ENCODE assay signal across 12 cellular contexts in genomic region chr9:96858018-96858573, GRCh38. TPM values are rescaled to one million over a fixed set of nuclear protein-coding genes. Genes with fewer than 3 reads are reported as not detected.
DNase-seq lines count a peak whose midpoint lies in the region; ATAC-seq, FAIRE-seq and TF ChIP-seq lines count a peak whose summit lies in the region.
"Had no signal": no experiment of that assay in that cellular context is flagged by ENCODE, and none has a peak within 500 bp of the region (broad histone marks: within the 10 kb centered on the region; RNA-seq: fewer than 3 reads in every experiment).

No MANE protein-coding gene starts in this region.

- TF ChIP-seq POLR2A in thyroid gland (IDR thresholded peaks at IDR 0.05): no peak
- TF ChIP-seq POLR2A in GM12892 (IDR thresholded peaks at IDR 0.05; ENCODE audit: low read depth, low read length): no peak

- no peak for TF ChIP-seq CTCF in activated CD8-positive, alpha-beta T cell treated with anti-CD3 and anti-CD28 coated beads for 36 hours (IDR thresholded peaks at IDR 0.05)
- TF ChIP-seq CTCF in endodermal cell (conservative IDR thresholded peaks at IDR 0.05): no peak
- no peak for TF ChIP-seq CTCF in thyroid gland (IDR thresholded peaks at IDR 0.05)

- H3K27me3 Mint-ChIP-seq in activated CD8-positive, alpha-beta T cell treated with anti-CD3 and anti-CD28 coated beads for 36 hours: peaks cover 15% of the 10 kb centered on the region
- peaks cover 16% of the 10 kb centered on the region for H3K27me3 Mint-ChIP-seq in activated CD8-positive, alpha-beta T cell treated with anti-CD3 and anti-CD28 coated beads, Interleukin-2, amount 10 ng/mL, durations not matched to agents 7 days and 5 days (ENCODE audit: low read depth)
- H3K27me3 Mint-ChIP-seq in endodermal cell (ENCODE audit: insufficient read depth): no peaks in the 10 kb centered on the region

- H3K36me3 Mint-ChIP-seq in activated CD8-positive, alpha-beta T cell treated with anti-CD3 and anti-CD28 coated beads for 36 hours (ENCODE audit: low read depth): peaks cover 3% of the 10 kb centered on the region
- H3K36me3 Mint-ChIP-seq in activated CD8-positive, alpha-beta T cell treated with anti-CD3 and anti-CD28 coated beads, Interleukin-2, amount 10 ng/mL, durations not matched to agents 7 days and 5 days (ENCODE audit: low read depth): peaks cover 2% of the 10 kb centered on the region
- H3K36me3 Mint-ChIP-seq in endodermal cell (ENCODE audit: low read depth): no peaks in the 10 kb centered on the region

- ATAC-seq in activated CD8-positive, alpha-beta T cell treated with anti-CD3 and anti-CD28 coated beads for 36 hours: no peak
- ATAC-seq in activated CD8-positive, alpha-beta T cell treated with anti-CD3 and anti-CD28 coated beads, Interleukin-2, amount 10 ng/mL, durations not matched to agents 7 days and 5 days: no peak

- H3K4me3 ChIP-seq in endodermal cell (ENCODE audit: low read length) (no peak overlapping the region), thyroid gland (replicated peaks in 1 of 3) (no peak overlapping the region)
- H3K4me3 ChIP-seq: esophagus muscularis mucosa had no signal

- WGBS in endodermal cell (ENCODE audit: insufficient coverage in 1 of 2, insufficient read length in 1 of 2), 2 experiments: 89 to 100% methylated on average over 2 of the region's 2 CpGs
- WGBS in thyroid gland, 2 donors: 62 to 71% methylated on average over 2 of the region's 2 CpGs

- H3K4me1 Mint-ChIP-seq in activated CD8-positive, alpha-beta T cell treated with anti-CD3 and anti-CD28 coated beads for 36 hours (ENCODE audit: low read depth): peaks cover 31% of the 10 kb centered on the region
- peaks cover 15% of the 10 kb centered on the region for H3K4me1 Mint-ChIP-seq in activated CD8-positive, alpha-beta T cell treated with anti-CD3 and anti-CD28 coated beads, Interleukin-2, amount 10 ng/mL, durations not matched to agents 7 days and 5 days (ENCODE audit: low read depth)
- H3K4me1 Mint-ChIP-seq in endodermal cell: peaks cover 62% of the 10 kb centered on the region

- intact Hi-C loops in activated CD8-positive, alpha-beta T cell treated with anti-CD3 and anti-CD28 coated beads for 36 hours (cut with micrococcal nuclease): loop anchor here (10.0 kb wide), 1 partner anchor 257 kb away; no protein-coding TSS in a partner anchor
- intact Hi-C loops in thyroid gland (cut with DNase I) (loop anchor here (5.0 kb wide), 1 partner anchor 539 kb away; no protein-coding TSS in a partner anchor), posterior vena cava (cut with DNase I) (loop anchor here in 1 of 2 donors (10.0 kb wide), 1 partner anchor 537 kb away; no protein-coding TSS in a partner anchor)

- H3K9ac ChIP-seq in endodermal cell (ENCODE audit: extremely low read depth, low read length, poor library complexity, severe bottlenecking): no peak overlapping the region

- peaks cover 30% of the 10 kb centered on the region for H3K4me1 ChIP-seq in endodermal cell (ENCODE audit: control insufficient read depth, insufficient read depth, low read length)
- H3K4me1 ChIP-seq in thyroid gland: peaks cover 14 to 29% of the 10 kb centered on the region in 2 donors

- H3K9me3 Mint-ChIP-seq in activated CD8-positive, alpha-beta T cell treated with anti-CD3 and anti-CD28 coated beads for 36 hours: no peaks in the 10 kb centered on the region
- no peaks in the 10 kb centered on the region for H3K9me3 Mint-ChIP-seq in activated CD8-positive, alpha-beta T cell treated with anti-CD3 and anti-CD28 coated beads, Interleukin-2, amount 10 ng/mL, durations not matched to agents 7 days and 5 days (ENCODE audit: insufficient read depth)
- H3K9me3 Mint-ChIP-seq in endodermal cell: no peaks in the 10 kb centered on the region

- H3K27ac Mint-ChIP-seq in activated CD8-positive, alpha-beta T cell treated with anti-CD3 and anti-CD28 coated beads for 36 hours: no peak overlapping the region
- no peak overlapping the region for H3K27ac Mint-ChIP-seq in activated CD8-positive, alpha-beta T cell treated with anti-CD3 and anti-CD28 coated beads, Interleukin-2, amount 10 ng/mL, durations not matched to agents 7 days and 5 days
- peak overlapping the region; percentile 26 for H3K27ac Mint-ChIP-seq in endodermal cell

- H3K9me3 ChIP-seq in endodermal cell (ENCODE audit: control insufficient read depth, low read length) (no peaks in the 10 kb centered on the region), thyroid gland (no peaks in the 10 kb centered on the region)
- H3K9me3 ChIP-seq: esophagus muscularis mucosa had no signal

- CTCF ChIA-PET in activated CD8-positive, alpha-beta T cell treated with anti-CD3 and anti-CD28 coated beads for 36 hours (lab: Charles Lee): interaction anchor here (1.2 to 3.8 kb wide), 4 partner anchors 9 to 740 kb away, joined by 3 to 43 read pairs (median 18); no protein-coding TSS in a partner anchor
- CTCF ChIA-PET in activated CD8-positive, alpha-beta T cell treated with anti-CD3 and anti-CD28 coated beads, Interleukin-2, amount 10 ng/mL, durations not matched to agents 7 days and 5 days (lab: Charles Lee): interaction anchor here (1.2 to 3.2 kb wide), 4 partner anchors 16 to 757 kb away, joined by 3 to 30 read pairs (median 10); no protein-coding TSS in a partner anchor

- H3K36me3 ChIP-seq in endodermal cell (ENCODE audit: control insufficient read depth, insufficient read depth, low read length) (no peaks in the 10 kb centered on the region), thyroid gland (no peaks in the 10 kb centered on the region)

- DNase-seq in activated CD8-positive, alpha-beta T cell treated with anti-CD3 and anti-CD28 coated beads for 36 hours: peak; percentile 14
- no peak for DNase-seq in activated CD8-positive, alpha-beta T cell treated with anti-CD3 and anti-CD28 coated beads, Interleukin-2, amount 10 ng/mL, durations not matched to agents 7 days and 5 days
- DNase-seq in RPMI7951 (ENCODE audit: low read depth) (peak; percentile 78), endodermal cell (no peak), thyroid gland (peak; percentile 67 to 79), posterior vena cava (ENCODE audit: low spot score) (no peak), NCI-H187 (lab: John Stamatoyannopoulos, UW) (no peak), GM12892 (ENCODE audit: insufficient read length) (no peak)
- DNase-seq: aorta; stimulated activated naive CD4-positive, alpha-beta T cell treated with Interleukin-2 at 50 U/mL for 16 hours had no signal

- POLR2A ChIA-PET in activated CD8-positive, alpha-beta T cell treated with anti-CD3 and anti-CD28 coated beads for 36 hours (lab: Charles Lee): no interaction called here
- POLR2A ChIA-PET in activated CD8-positive, alpha-beta T cell treated with anti-CD3 and anti-CD28 coated beads, Interleukin-2, amount 10 ng/mL, durations not matched to agents 7 days and 5 days (lab: Charles Lee): no interaction called here

- H3K27me3 ChIP-seq in endodermal cell (ENCODE audit: control insufficient read depth, insufficient read depth, low read length, poor library complexity, severe bottlenecking) (no peaks in the 10 kb centered on the region), thyroid gland (no peaks in the 10 kb centered on the region)
- H3K27me3 ChIP-seq: esophagus muscularis mucosa had no signal

- no peak for FAIRE-seq in GM12892 (lab: Jason Lieb, UNC)
- FAIRE-seq: G401.6 had no signal

- no peak overlapping the region for H3K4me3 Mint-ChIP-seq in activated CD8-positive, alpha-beta T cell treated with anti-CD3 and anti-CD28 coated beads for 36 hours
- no peak overlapping the region for H3K4me3 Mint-ChIP-seq in activated CD8-positive, alpha-beta T cell treated with anti-CD3 and anti-CD28 coated beads, Interleukin-2, amount 10 ng/mL, durations not matched to agents 7 days and 5 days
- no peak overlapping the region for H3K4me3 Mint-ChIP-seq in endodermal cell

- H3K27ac ChIP-seq in endodermal cell (ENCODE audit: low read depth, low read length): no peak overlapping the region
- H3K27ac ChIP-seq in thyroid gland: no peak overlapping the region
- H3K27ac ChIP-seq: esophagus muscularis mucosa had no signal

RNA-seq across cellular contexts. Expression of gene ZNF782, which starts 3.8 kb away (rescaled TPM):
- 1 to 10 TPM; 4.7 to 5.0 TPM for total RNA-seq in activated CD8-positive, alpha-beta T cell treated with anti-CD3 and anti-CD28 coated beads for 36 hours
- total RNA-seq in activated CD8-positive, alpha-beta T cell treated with anti-CD3 and anti-CD28 coated beads, Interleukin-2, amount 10 ng/mL, durations not matched to agents 7 days and 5 days: 1 to 10 TPM; 3.9 to 4.3 TPM
- 2.1 and 4.4 TPM in 2 replicates for total RNA-seq in RPMI7951 (2014; rRNA removed; shearing (Covaris generic))
- total RNA-seq in endodermal cell: 1 to 10 TPM; 7.3 to 9.1 TPM
- 3.7 TPM for polyA plus RNA-seq in endodermal cell (2013, experiment 1 of 2)
- polyA plus RNA-seq in endodermal cell (2013, experiment 2 of 2): 4.8 TPM
- total RNA-seq in thyroid gland: 10 to 100 TPM; 14.3 to 32.1 (median 19.6) TPM
- 1 to 10 TPM; 5.8 to 6.4 TPM for total RNA-seq in posterior vena cava
- polyA plus RNA-seq in GM12892 (2012; ENCODE audit: missing spikeins): 3.7 TPM

Comparison
In these comparisons a context has a peak if more than half of its experiments do, and no peak if none do; other contexts are left out.
1. DNase-seq: peak in activated CD8-positive, alpha-beta T cell treated with anti-CD3 and anti-CD28 coated beads for 36 hours (single experiment), RPMI7951 (single experiment) and thyroid gland (2 of 2); none in activated CD8-positive, alpha-beta T cell treated with anti-CD3 and anti-CD28 coated beads, Interleukin-2, amount 10 ng/mL, durations not matched to agents 7 days and 5 days (single experiment), endodermal cell (single experiment), posterior vena cava (single experiment), NCI-H187 (0 of 2) and GM12892 (single experiment).